Comparison of ENCODE assay signal across 8 cellular contexts in the genomic region with DNA sequence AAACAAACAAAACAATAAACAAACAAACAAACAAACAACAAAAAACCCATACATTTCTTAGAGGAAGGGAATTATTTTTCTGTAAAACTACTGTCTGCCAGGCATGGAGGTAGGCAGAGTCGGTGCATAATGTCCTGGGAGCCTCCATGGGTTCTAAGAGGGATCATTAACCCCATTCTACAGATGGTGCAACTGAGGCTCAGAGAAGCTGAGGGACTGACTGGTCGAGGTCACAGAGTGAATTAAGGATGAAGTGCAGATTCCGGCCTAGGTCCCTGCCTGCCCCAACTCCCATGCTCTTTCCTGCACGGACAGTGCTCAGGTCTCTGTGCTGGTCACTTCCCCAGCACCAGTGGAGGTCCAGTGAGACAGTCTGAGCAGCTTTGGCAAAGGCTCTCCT. TPM values are rescaled to one million over a fixed set of nuclear protein-coding genes. Genes with fewer than 3 reads are reported as not detected.
"Had no signal": no experiment of that assay in that cellular context is flagged by ENCODE, and none has a peak within 500 bp of the region (broad histone marks: within the 10 kb centered on the region; RNA-seq: fewer than 3 reads in every experiment).

No MANE protein-coding gene starts in this region.

- H3K4me3 ChIP-seq: GM23248 had no signal

- H3K27ac Mint-ChIP-seq: H9 had no signal

- H3K4me1 Mint-ChIP-seq: IgD-negative memory B cell had no signal

- H3K9ac ChIP-seq: GM23248 had no signal

- H3K9me3 Mint-ChIP-seq: H9, IgD-negative memory B cell had no signal

- H3K36me3 Mint-ChIP-seq: IgD-negative memory B cell had no signal

- H3K4me3 Mint-ChIP-seq: H9, IgD-negative memory B cell had no signal

- H2AFZ ChIP-seq: GM23248 had no signal

- DNase-seq: GM23248, GOT3, H9, HCEC 1CT, KG1 had no signal

- H3K27ac ChIP-seq: GM23248 had no signal

- FAIRE-seq: H54, HTR-8/SVneo had no signal

RNA-seq across cellular contexts. Expression of a gene that starts 15.8 kb away (rescaled TPM):
- polyA plus RNA-seq: IgD-negative memory B cell had no signal
